Comparison of ENCODE assay signal across 1 cellular context in genomic region chr2:43074052-43074451, GRCh38.
TF ChIP-seq lines count a peak whose summit lies in the region.

No MANE protein-coding gene starts in this region.

TF ChIP-seq in IMR-90, 13 proteins besides CTCF, POLR2A, EP300 and RAD21:
- no peak for TF ChIP-seq BHLHE40 (IDR thresholded peaks at IDR 0.05; ENCODE audit: low read depth, low read length)
- TF ChIP-seq USF2 (IDR thresholded peaks at IDR 0.05; ENCODE audit: low read depth, low read length) = no peak
- no peak for TF ChIP-seq CHD1 (IDR thresholded peaks at IDR 0.05; ENCODE audit: low read depth, low read length)
